In the genomic region with DNA sequence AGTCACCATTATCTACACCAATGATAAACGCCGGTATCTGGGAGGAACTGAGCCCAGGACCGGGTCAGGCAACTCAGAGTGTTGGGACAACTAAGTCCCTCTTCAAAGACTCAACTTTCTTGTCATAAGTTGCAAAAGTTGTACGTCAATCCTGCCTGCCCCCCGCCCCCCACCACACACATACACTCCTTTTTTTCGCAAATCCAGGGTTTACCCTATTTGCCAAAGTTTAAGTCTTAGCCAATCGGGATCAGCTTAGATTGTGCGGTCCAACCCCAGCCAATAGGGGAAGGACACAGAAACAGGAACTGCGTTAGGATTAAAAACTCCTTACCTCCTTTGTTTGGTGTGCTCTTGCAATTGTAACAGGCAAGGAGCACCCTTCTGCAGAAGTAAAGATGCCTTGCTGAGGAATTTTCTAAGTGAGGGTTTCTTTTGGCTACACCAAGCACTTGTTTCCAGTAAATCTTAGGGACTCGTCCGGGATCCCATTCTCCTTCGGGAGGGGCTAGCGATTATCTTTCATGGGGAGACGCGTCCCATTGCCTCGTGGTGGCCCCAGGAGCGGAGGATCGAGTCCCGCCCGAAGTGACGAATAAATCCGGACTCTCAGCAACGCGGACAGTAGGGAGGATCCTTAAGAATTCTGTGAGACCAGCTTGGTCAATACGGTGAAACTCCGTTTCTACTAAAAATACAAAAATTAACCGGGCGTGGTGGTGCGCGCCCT, we compare ENCODE assay signal across 8 cellular contexts.
DNase-seq lines count a peak whose midpoint lies in the region; ATAC-seq and TF ChIP-seq lines count a peak whose summit lies in the region.

No MANE protein-coding gene starts in this region.

- H3K4me3 ChIP-seq in CD8-positive, alpha-beta T cell (ENCODE audit: low read depth, low read length), result peak overlapping the region; percentile 100
- H3K4me3 ChIP-seq in Panc1 (ENCODE audit: low read depth in 2 of 2, low read length in 2 of 2) (peak overlapping the region; percentile 92 to 100), adipocyte (ENCODE audit: low read length) (peak overlapping the region; percentile 92), left ventricle myocardium inferior (peak overlapping the region; percentile 79)

- H3K27me3 Mint-ChIP-seq in CD8-positive, alpha-beta T cell (ENCODE audit: low read depth), result peaks cover 3% of the 10 kb centered on the region

- intact Hi-C loops in CD8-positive, alpha-beta T cell (cut with DNase I, micrococcal nuclease), result loop anchor here (5.0 to 10.0 kb wide), 9 partner anchors 154 to 1807 kb away; partner anchors contain the start of genes NKAPL (in 1 of the 2), ZKSCAN4 (in 1 of the 2) and ZNF391 (in 1 of the 2)
- intact Hi-C loops in Panc1 (cut with micrococcal nuclease; ENCODE audit: unreplicated experiment) (loop anchor here (10.0 kb wide), 1 partner anchor 297 kb away; the partner anchor contains the start of gene ZNF184), left ventricle myocardium inferior (cut with micrococcal nuclease) (loop anchor here (10.0 kb wide), 1 partner anchor 337 kb away; no protein-coding TSS in a partner anchor)

- H3K9me3 Mint-ChIP-seq in CD8-positive, alpha-beta T cell, result no peaks in the 10 kb centered on the region

- peak; percentile 59 for ATAC-seq in CD8-positive, alpha-beta T cell
- ATAC-seq in HG03354 (IDR thresholded peaks at IDR 0.05; ENCODE audit: poor library complexity, severe bottlenecking, unreplicated experiment) (peak; percentile 32), Panc1 (peak; percentile 89)

- H3K27me3 ChIP-seq in CD8-positive, alpha-beta T cell (ENCODE audit: insufficient read depth, low read length), result no peaks in the 10 kb centered on the region
- no peaks in the 10 kb centered on the region for H3K27me3 ChIP-seq in Panc1 (ENCODE audit: control insufficient read depth, insufficient read depth, low read length)
- H3K27me3 ChIP-seq in adipocyte (replicated peaks; ENCODE audit: control insufficient read depth, insufficient read depth, low read length), result peaks cover 4% of the 10 kb centered on the region
- H3K27me3 ChIP-seq in left ventricle myocardium inferior (ENCODE audit: low read depth), result peaks cover 44% of the 10 kb centered on the region

- peak overlapping the region; percentile 93 for H3K4me3 Mint-ChIP-seq in CD8-positive, alpha-beta T cell

- H3K9ac ChIP-seq in adipocyte (ENCODE audit: low read length), result peak overlapping the region; percentile 90

- peak overlapping the region; percentile 68 for H3K27ac ChIP-seq in CD8-positive, alpha-beta T cell (ENCODE audit: low read depth, low read length)
- H3K27ac ChIP-seq in Panc1 (ENCODE audit: low read length), result peak overlapping the region; percentile 87
- H3K27ac ChIP-seq in left ventricle myocardium inferior (replicated peaks), result peak overlapping the region; percentile 64

- peak in 3 of 7 experiments; percentile 11 to 59 (median 50) for DNase-seq in CD8-positive, alpha-beta T cell
- peak; percentile 65 for DNase-seq in Panc1 (ENCODE audit: low read depth, low spot score)
- DNase-seq in adipocyte (ENCODE audit: low read depth), result peak; percentile 91
- DNase-seq in left ventricle myocardium inferior, result peak; percentile 51
- peak; percentile 72 for DNase-seq in pons (ENCODE audit: low spot score)
- DNase-seq in NCI-H1092 treated with DMSO at 0.1 percent for 48 hours (lab: John Stamatoyannopoulos, UW), result no peak

- peak overlapping the region; percentile 91 for H3K27ac Mint-ChIP-seq in CD8-positive, alpha-beta T cell

- no peaks in the 10 kb centered on the region for H3K36me3 ChIP-seq in CD8-positive, alpha-beta T cell (ENCODE audit: insufficient read depth, low read length)
- no peaks in the 10 kb centered on the region for H3K36me3 ChIP-seq in Panc1 (ENCODE audit: control insufficient read depth, insufficient read depth, low read length)
- H3K36me3 ChIP-seq in adipocyte (ENCODE audit: control insufficient read depth, insufficient read depth, low read length, severe bottlenecking), result no peaks in the 10 kb centered on the region
- no peaks in the 10 kb centered on the region for H3K36me3 ChIP-seq in left ventricle myocardium inferior

- in situ Hi-C loops in Panc1 (cut with HindIII; ENCODE audit: low pct_unique_long_range_greater_than_20kb, low sequenced_read_pairs), result no loop called here

- POLR2A ChIA-PET in CD8-positive, alpha-beta T cell (lab: Charles Lee), result interaction anchor here (0.6 to 4.0 kb wide), 12 partner anchors 10 to 944 kb away, joined by 3 to 33 read pairs (median 7); a partner anchor contains a TSS
- POLR2A ChIA-PET in Panc1 (lab: Charles Lee), result interaction anchor here (0.6 to 1.3 kb wide), 3 partner anchors 30 to 961 kb away, joined by 3 read pairs; a partner anchor contains a TSS

- H3K36me3 Mint-ChIP-seq in CD8-positive, alpha-beta T cell, result peaks cover 5% of the 10 kb centered on the region

- no peaks in the 10 kb centered on the region for H3K9me3 ChIP-seq in CD8-positive, alpha-beta T cell (ENCODE audit: low read length)
- H3K9me3 ChIP-seq in Panc1 (ENCODE audit: control insufficient read depth, insufficient read depth, low read depth, low read length), result no peaks in the 10 kb centered on the region
- H3K9me3 ChIP-seq in adipocyte (ENCODE audit: control insufficient read depth, low read length), result no peaks in the 10 kb centered on the region
- H3K9me3 ChIP-seq in left ventricle myocardium inferior (replicated peaks), result no peaks in the 10 kb centered on the region

- peak; percentile 62 for TF ChIP-seq POLR2A in GM19099 (IDR thresholded peaks at IDR 0.05; ENCODE audit: extremely low read depth, insufficient read length, low read depth)

- peaks cover 17% of the 10 kb centered on the region for H3K4me1 Mint-ChIP-seq in CD8-positive, alpha-beta T cell (ENCODE audit: low read depth)

- H3K4me1 ChIP-seq in CD8-positive, alpha-beta T cell (ENCODE audit: insufficient read depth, low read length), result no peaks in the 10 kb centered on the region
- no peaks in the 10 kb centered on the region for H3K4me1 ChIP-seq in Panc1 (ENCODE audit: control insufficient read depth, insufficient read depth, low read length)
- peaks cover 4% of the 10 kb centered on the region for H3K4me1 ChIP-seq in adipocyte (ENCODE audit: control insufficient read depth, insufficient read depth, low read length)
- H3K4me1 ChIP-seq in left ventricle myocardium inferior, result peaks cover 23% of the 10 kb centered on the region

- no peak for TF ChIP-seq CTCF in CD8-positive, alpha-beta T cell (IDR thresholded peaks at IDR 0.05)
- TF ChIP-seq CTCF in Panc1 (IDR thresholded peaks at IDR 0.05), result peak; percentile 20
- no peak for TF ChIP-seq CTCF in left ventricle myocardium inferior (IDR thresholded peaks at IDR 0.05; ENCODE audit: borderline replicate concordance)

- CTCF ChIA-PET in CD8-positive, alpha-beta T cell (lab: Charles Lee), result interaction anchor here (0.8 to 3.4 kb wide), 18 partner anchors 7 to 719 kb away, joined by 3 to 30 read pairs (median 4); a partner anchor contains a TSS
- CTCF ChIA-PET in Panc1 (lab: Charles Lee), result interaction anchor here (0.6 to 2.0 kb wide), 7 partner anchors 51 to 609 kb away, joined by 3 to 14 read pairs (median 5); no protein-coding TSS in a partner anchor

- TSS peak; percentile 74 for BruUV-seq in Panc1 (replicated peaks; lab: Mats Ljungman, UMichigan)

Comparison
In these comparisons a context has a peak if more than half of its experiments do, and no peak if none do; other contexts are left out.
1. ATAC-seq: peak in every context shown above with its lines; median percentile 89 in Panc1; 59 in CD8-positive, alpha-beta T cell; 32 in HG03354.